19 cellular contexts compared by ENCODE assay signal in the genomic region with DNA sequence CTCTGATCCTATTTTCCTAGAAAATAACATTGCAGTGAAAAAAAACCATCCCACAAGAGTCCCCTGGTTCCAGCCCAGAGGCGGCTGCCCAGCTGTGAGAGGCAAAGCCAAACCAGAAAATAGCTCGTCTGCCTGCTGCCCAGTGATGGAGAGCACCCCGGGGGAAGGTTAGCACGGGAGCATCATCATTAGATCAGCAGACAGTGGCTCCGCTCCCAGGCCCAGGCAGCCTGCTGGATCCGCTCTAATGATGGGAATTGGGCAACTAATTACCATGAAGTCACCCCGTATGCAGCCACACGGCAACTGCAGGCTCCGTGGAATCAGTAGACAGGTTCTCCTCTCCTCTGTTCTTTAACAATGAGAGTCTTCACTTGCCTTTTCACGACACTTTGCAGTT. TPM values are rescaled to one million over a fixed set of nuclear protein-coding genes. Genes with fewer than 3 reads are reported as not detected.
DNase-seq lines count a peak whose midpoint lies in the region; TF ChIP-seq lines count a peak whose summit lies in the region.
"Had no signal": no experiment of that assay in that cellular context is flagged by ENCODE, and none has a peak within 500 bp of the region (broad histone marks: within the 10 kb centered on the region; RNA-seq: fewer than 3 reads in every experiment).

No MANE protein-coding gene starts in this region.

- H3K36me3 ChIP-seq in H7 (replicated peaks; ENCODE audit: control insufficient read depth, insufficient read depth, low read length) (no peaks in the 10 kb centered on the region), osteoblast (ENCODE audit: insufficient read depth, low read length) (no peaks in the 10 kb centered on the region)
- H3K36me3 ChIP-seq: BLaER1 treated with 17β-estradiol and CSF1 and Interleukin-3, amounts not matched to agents 10 nM and 100 nM had no signal

- peaks cover 9% of the 10 kb centered on the region for H3K27me3 Mint-ChIP-seq in brain

- H3K36me3 Mint-ChIP-seq in brain = peaks cover 13% of the 10 kb centered on the region
- H3K36me3 Mint-ChIP-seq: CD8-positive, alpha-beta T cell had no signal

- no peaks in the 10 kb centered on the region for H3K79me2 ChIP-seq in osteoblast (ENCODE audit: insufficient read depth, low read length)

- no peak overlapping the region for H3K27ac ChIP-seq in osteoblast (ENCODE audit: low read depth, low read length)
- H3K27ac ChIP-seq: BLaER1 treated with 17β-estradiol and CSF1 and Interleukin-3, amounts not matched to agents 10 nM and 100 nM; HL-60 had no signal

- no peaks in the 10 kb centered on the region for H3K4me1 ChIP-seq in osteoblast (ENCODE audit: insufficient read depth, low read length)

- H2AFZ ChIP-seq in osteoblast (ENCODE audit: low read length) = no peak overlapping the region
- H2AFZ ChIP-seq: GM23338 had no signal

- DNase-seq in NCI-H748 (lab: John Stamatoyannopoulos, UW; ENCODE audit: unreplicated experiment) (peak; percentile 7), NCI-H748 treated with DMSO at 0.1 percent for 48 hours (lab: John Stamatoyannopoulos, UW) (no peak), H7 (peak; percentile 56), osteoblast (ENCODE audit: insufficient read length, low spot score, missing footprints) (peak; percentile 39), DMS79 (lab: John Stamatoyannopoulos, UW) (no peak)
- no peak for DNase-seq in stimulated activated CD4-positive, alpha-beta T cell treated with anti-CD3 and anti-CD28 coated beads, Interleukin-4, amount 100 ng/mL, for 1 hour
- DNase-seq: 8988T; Calu3; CD8-positive, alpha-beta T cell; DND-41; EL; HFFc6 had no signal

- H3K9me3 Mint-ChIP-seq in brain = peaks cover 2 to 14% (median 11%) of the 10 kb centered on the region in 5 experiments
- H3K9me3 Mint-ChIP-seq: CD8-positive, alpha-beta T cell had no signal

- H3K4me1 Mint-ChIP-seq in brain = peaks cover 38% of the 10 kb centered on the region

- H3K9me3 ChIP-seq in osteoblast (ENCODE audit: low read depth, low read length) = no peaks in the 10 kb centered on the region

- H4K20me1 ChIP-seq in osteoblast (ENCODE audit: insufficient read depth, low read length) = no peaks in the 10 kb centered on the region

- H3K4me2 ChIP-seq in osteoblast (ENCODE audit: insufficient read depth, low read length) = no peak overlapping the region
- H3K4me2 ChIP-seq: BLaER1 treated with 17β-estradiol and CSF1 and Interleukin-3, amounts not matched to agents 10 nM and 100 nM; GM23338 had no signal

- H3K4me3 Mint-ChIP-seq in brain = no peak overlapping the region
- H3K4me3 Mint-ChIP-seq: CD8-positive, alpha-beta T cell; GM23338; HFFc6 had no signal

- peak overlapping the region in 4 of 5 experiments; percentile 3 to 73 (median 57) for H3K27ac Mint-ChIP-seq in brain
- H3K27ac Mint-ChIP-seq: CD8-positive, alpha-beta T cell; GM23338; HFFc6 had no signal

- H3K4me3 ChIP-seq in H7 (ENCODE audit: insufficient read depth, low read depth, low read length) (no peak overlapping the region), osteoblast (ENCODE audit: insufficient read depth, low read length) (no peak overlapping the region)
- H3K4me3 ChIP-seq: BLaER1 treated with 17β-estradiol and CSF1 and Interleukin-3, amounts not matched to agents 10 nM and 100 nM; GM12878; GM23338 had no signal

- TF ChIP-seq CTCF in brain (conservative IDR thresholded peaks at IDR 0.05) (no peak), osteoblast (IDR thresholded peaks at IDR 0.05; ENCODE audit: extremely low read depth, low read depth, low read length) (no peak)

- no peaks in the 10 kb centered on the region for H3K27me3 ChIP-seq in H7 (ENCODE audit: control insufficient read depth, insufficient read depth, low read length)
- no peaks in the 10 kb centered on the region for H3K27me3 ChIP-seq in osteoblast (ENCODE audit: insufficient read depth, low read length)

RNA-seq across cellular contexts. Expression of gene B3GAT1, which starts 17.1 kb away (rescaled TPM):
- 9.9 and 12.8 TPM in 2 replicates for total RNA-seq in H7 (2014; rRNA removed; shearing (Covaris generic))
- 110 TPM for polyA plus RNA-seq in brain (ENCODE audit: insufficient read depth, low read depth, low replicate concordance)
- not detected in 2 replicates for total RNA-seq in osteoblast
- total RNA-seq: G401, HFFc6 had no signal
- polyA plus RNA-seq: AG04450, GM12878 had no signal

Comparison
In these comparisons a context has a peak if more than half of its experiments do, and no peak if none do; other contexts are left out.
1. DNase-seq: peak in NCI-H748 (single experiment), H7 (single experiment) and osteoblast (single experiment); none in NCI-H748 treated with DMSO at 0.1 percent for 48 hours (single experiment), stimulated activated CD4-positive, alpha-beta T cell treated with anti-CD3 and anti-CD28 coated beads, Interleukin-4, amount 100 ng/mL, for 1 hour (single experiment) and DMS79 (single experiment).
2. RNA of gene B3GAT1, which starts 17.1 kb away (total RNA-seq): 9.9 to 12.8 TPM in H7; not detected in osteoblast; every median in the first group is over 10 times any median in the second.